2 cellular contexts compared by ENCODE assay signal in genomic region chr1:223755432-223755792, GRCh38.
TF ChIP-seq lines count a peak whose summit lies in the region.

No MANE protein-coding gene starts in this region.

TF ChIP-seq in IMR-90, 13 proteins besides CTCF, POLR2A, EP300 and RAD21:
- TF ChIP-seq NFE2L2 (IDR thresholded peaks at IDR 0.05; ENCODE audit: low read depth, low read length) (no peak), SMC3 (IDR thresholded peaks at IDR 0.05; ENCODE audit: low read depth, low read length) (no peak), MXI1 (IDR thresholded peaks at IDR 0.05; ENCODE audit: borderline replicate concordance, low read depth, low read length) (no peak), BHLHE40 (IDR thresholded peaks at IDR 0.05; ENCODE audit: low read depth, low read length) (no peak), CEBPB (IDR thresholded peaks at IDR 0.05; ENCODE audit: low read depth, low read length) (no peak), CHD1 (IDR thresholded peaks at IDR 0.05; ENCODE audit: low read depth, low read length) (no peak), RCOR1 (IDR thresholded peaks at IDR 0.05; ENCODE audit: insufficient replicate concordance, low read length) (no peak), MAZ (IDR thresholded peaks at IDR 0.05; ENCODE audit: borderline replicate concordance, low read depth, low read length) (no peak), FOS (IDR thresholded peaks at IDR 0.05; ENCODE audit: low read depth, low read length) (no peak), MAFK (IDR thresholded peaks at IDR 0.05; ENCODE audit: low read depth, low read length) (no peak), USF2 (IDR thresholded peaks at IDR 0.05; ENCODE audit: low read depth, low read length) (no peak), RFX5 (IDR thresholded peaks at IDR 0.05; ENCODE audit: low read depth, low read length) (no peak), ELK1 (IDR thresholded peaks at IDR 0.05; ENCODE audit: borderline replicate concordance, low read depth, low read length) (no peak)

TF ChIP-seq in K562, 482 proteins besides CTCF, POLR2A, EP300 and RAD21:
- TF ChIP-seq SETDB1 (IDR thresholded peaks at IDR 0.05; ENCODE audit: low read length), result no peak
- 0 out of 2 replicates have a peak, but pooled peaks have one; percentile 8 for TF ChIP-seq SUPT5H (IDR thresholded peaks at IDR 0.05)
- TF ChIP-seq ATF2 (CRISPR knock-in tag; IDR thresholded peaks at IDR 0.05), result no peak
- TF ChIP-seq ZNF584 (CRISPR knock-in tag; IDR thresholded peaks at IDR 0.05; ENCODE audit: low read depth), result no peak
- TF ChIP-seq CXXC5 (CRISPR knock-in tag; IDR thresholded peaks at IDR 0.05), result no peak
- TF ChIP-seq MED1 (CRISPR knock-in tag; IDR thresholded peaks at IDR 0.05; ENCODE audit: borderline replicate concordance), result no peak
- no peak for TF ChIP-seq RBM39 (optimal IDR thresholded peaks at IDR 0.05; ENCODE audit: low read depth, low read length)
- TF ChIP-seq SIN3B (IDR thresholded peaks at IDR 0.05; ENCODE audit: low read depth), result no peak
- no peak for TF ChIP-seq TGIF2 (CRISPR knock-in tag; IDR thresholded peaks at IDR 0.05)
- TF ChIP-seq POLR2G (IDR thresholded peaks at IDR 0.05; ENCODE audit: low read depth, low read length), result peak; percentile 38; the same call in 1 of the 2 replicates
- no peak for TF ChIP-seq PTBP1 (IDR thresholded peaks at IDR 0.05; ENCODE audit: low read depth, low read length)
- TF ChIP-seq TAF15 (IDR thresholded peaks at IDR 0.05; ENCODE audit: low read depth, low read length), result no peak
